8 cellular contexts compared by ENCODE assay signal in the genomic region with DNA sequence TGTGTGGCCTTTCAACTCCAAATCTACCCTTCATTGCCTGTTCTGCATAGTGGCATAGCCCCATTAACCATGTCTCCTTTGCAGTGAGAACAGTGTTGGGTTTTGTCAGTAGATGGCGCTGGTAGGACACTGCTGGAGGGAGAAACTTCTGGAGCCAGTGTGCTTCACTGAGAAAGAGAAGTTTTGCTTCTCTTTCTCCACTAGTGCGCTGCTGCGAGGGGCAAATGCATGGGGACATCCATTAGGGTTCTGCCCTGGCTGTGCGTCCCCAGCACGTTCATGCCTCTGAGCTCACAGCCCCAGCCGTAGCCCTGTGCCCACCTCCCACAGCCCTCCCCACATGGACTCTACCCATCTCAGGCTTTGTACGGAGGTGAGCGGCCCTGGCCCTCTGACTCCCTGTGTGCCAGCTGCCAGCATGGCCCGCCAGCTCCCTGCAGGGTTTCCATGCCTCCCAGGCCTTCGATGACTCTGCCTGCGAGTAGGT. TPM values are rescaled to one million over a fixed set of nuclear protein-coding genes. Genes with fewer than 3 reads are reported as not detected.
A peak's percentile ranks its signal among the peaks of the same experiment; 100 is the strongest.
DNase-seq lines count a peak whose midpoint lies in the region; ATAC-seq and TF ChIP-seq lines count a peak whose summit lies in the region.

No MANE protein-coding gene starts in this region.

- TF ChIP-seq CTCF in CD14-positive monocyte (IDR thresholded peaks at IDR 0.05): peak; percentile 89
- TF ChIP-seq CTCF in HFF-Myc (IDR thresholded peaks at IDR 0.05; ENCODE audit: low read depth, low read length, missing control alignments): peak; percentile 90

- DNase-seq in CD14-positive monocyte (ENCODE audit: low spot score): peak; percentile 60
- DNase-seq in HFF-Myc (ENCODE audit: extremely low read depth, low read depth): peak; percentile 32
- DNase-seq in NCI-H526 treated with DMSO at 0.1 percent for 48 hours (lab: John Stamatoyannopoulos, UW): peak; percentile 47
- peak; percentile 64 for DNase-seq in activated CD4-positive, alpha-beta T cell treated with anti-CD3 and anti-CD28 coated beads, Interleukin-2, amount 50 U/mL, for 1 hour
- DNase-seq in dermis microvascular lymphatic vessel endothelial cell (ENCODE audit: low read depth in 2 of 2): peak; percentile 55 to 66
- DNase-seq in lung microvascular endothelial cell (ENCODE audit: low read depth in 2 of 2): peak; percentile 70 to 77
- peak; percentile 36 to 41 for DNase-seq in stimulated activated CD8-positive, alpha-beta memory T cell treated with anti-CD3 and anti-CD28 coated beads, Interleukin-15, amount 100 ng/mL, for 48 hours (ENCODE audit: low read depth in 2 of 2)

- H3K4me1 Mint-ChIP-seq in CD14-positive monocyte: peaks cover 12% of the 10 kb centered on the region

- H3K4me3 ChIP-seq in HFF-Myc (replicated peaks; ENCODE audit: low read depth, low read length): no peak overlapping the region

- H3K36me3 Mint-ChIP-seq in CD14-positive monocyte: peaks cover 0 to 5% of the 10 kb centered on the region in 2 donors

- no peak overlapping the region for H3K4me3 Mint-ChIP-seq in CD14-positive monocyte

- peaks cover 2 to 4% (median 2%) of the 10 kb centered on the region in 3 donors for H3K27me3 Mint-ChIP-seq in CD14-positive monocyte (ENCODE audit: low read depth in 3 of 3)

- no peak overlapping the region for H3K27ac Mint-ChIP-seq in CD14-positive monocyte

- ATAC-seq in GM21825 (IDR thresholded peaks at IDR 0.05; ENCODE audit: unreplicated experiment): no peak

- intact Hi-C loops in CD14-positive monocyte (cut with micrococcal nuclease): loop anchor here in 1 of 2 donors (5.0 to 10.0 kb wide), 2 partner anchors 55 to 342 kb away; partner anchors contain the start of gene RIMS3

- H3K9me3 Mint-ChIP-seq in CD14-positive monocyte: peaks cover 11 to 26% (median 23%) of the 10 kb centered on the region in 7 donors

RNA-seq across cellular contexts. Expression of gene RIMS3, which starts 53.1 kb away (rescaled TPM):
- under 1 TPM; 0.15 to 0.26 TPM for polyA plus RNA-seq in CD14-positive monocyte
- 0.38 and 0.39 TPM in 2 replicates for total RNA-seq in dermis microvascular lymphatic vessel endothelial cell
- 0.20 and 0.22 TPM in 2 replicates for total RNA-seq in lung microvascular endothelial cell
